In the genomic region with DNA sequence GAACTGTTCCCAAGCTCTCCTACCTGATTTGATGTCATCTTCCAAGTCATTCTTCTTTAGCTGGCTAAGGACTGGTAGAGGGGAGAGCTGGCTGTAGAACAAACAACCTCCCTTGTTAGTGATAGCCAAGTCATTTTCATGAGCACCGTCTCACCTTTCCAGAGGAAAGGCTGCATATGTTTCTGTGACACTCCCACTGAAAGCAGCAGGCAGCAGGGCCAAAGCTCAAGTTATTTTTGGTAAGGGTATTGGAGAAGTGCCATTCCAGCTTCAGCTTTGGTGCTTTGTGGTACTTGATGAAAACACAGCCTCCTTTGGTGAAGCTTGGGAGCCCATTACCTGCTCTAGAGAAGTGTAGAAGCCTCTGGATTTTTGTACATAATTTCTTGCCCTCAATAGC, we compare ENCODE assay signal across 28 cellular contexts. TPM values are rescaled to one million over a fixed set of nuclear protein-coding genes. Genes with fewer than 3 reads are reported as not detected.
"Had no signal": no experiment of that assay in that cellular context is flagged by ENCODE, and none has a peak within 500 bp of the region (broad histone marks: within the 10 kb centered on the region; RNA-seq: fewer than 3 reads in every experiment).

No MANE protein-coding gene starts in this region.

- DNase-seq: activated CD4-positive, alpha-beta T cell treated with anti-CD3 and anti-CD28 coated beads for 36 hours; activated CD4-positive, alpha-beta T cell treated with anti-CD3 and anti-CD28 coated beads, Interleukin-2, amount 50 U/mL, for 48 hours; activated CD4-positive, CD25-positive, alpha-beta regulatory T cell; activated CD8-positive, alpha-beta memory T cell treated with anti-CD3 and anti-CD28 coated beads for 24 hours; activated effector memory CD4-positive, alpha-beta T cell treated with Interleukin-2 at 50 U/mL for 16 hours; activated naive CD4-positive, alpha-beta T cell treated with Interleukin-2 at 50 U/mL for 16 hours; anterior cingulate cortex; foreskin fibroblast; head of caudate nucleus; naive thymus-derived CD4-positive, alpha-beta T cell; nucleus accumbens; pancreas; right lobe of liver; stimulated activated CD4-positive, alpha-beta T cell treated with anti-CD3 and anti-CD28 coated beads, Interleukin-4, amount 100 ng/mL, for 24 hours; substantia nigra; uterus had no signal

- H3K9me3 Mint-ChIP-seq: dendritic cell treated with granulocyte-macrophage colony-stimulating factor and Interleukin-4, amounts not matched to agents 40 ng/mL and 50 ng/mL, for 4 days; endodermal cell; mesothelial cell of epicardium; type B pancreatic cell had no signal

- H3K4me3 ChIP-seq: lung, pancreas, right lobe of liver, skin epidermis, uterus had no signal

- H3K27ac Mint-ChIP-seq: activated CD4-positive, alpha-beta T cell treated with anti-CD3 and anti-CD28 coated beads for 36 hours; activated naive CD8-positive, alpha-beta T cell; dendritic cell treated with granulocyte-macrophage colony-stimulating factor and Interleukin-4, amounts not matched to agents 40 ng/mL and 50 ng/mL, for 4 days; endodermal cell; naive thymus-derived CD4-positive, alpha-beta T cell; stimulated activated effector memory CD8-positive, alpha-beta T cell treated with anti-CD3 and anti-CD28 coated beads, Interleukin-12 subunit alpha, Interleukin-12 subunit beta, amount 100 ng/mL, for 72 hours; stimulated activated naive CD8-positive, alpha-beta T cell treated with anti-CD3 and anti-CD28 coated beads, Interleukin-15, Interleukin-2, amounts not matched to agents 100 ng/mL and 50 ng/mL, for 24 hours; type B pancreatic cell had no signal

- H3K27ac ChIP-seq: pancreas, right lobe of liver, skin epidermis, uterus had no signal

- H3K4me1 ChIP-seq: pancreas, right lobe of liver, uterus had no signal

- H3K4me1 Mint-ChIP-seq: activated CD4-positive, alpha-beta T cell treated with anti-CD3 and anti-CD28 coated beads for 36 hours; stimulated activated effector memory CD8-positive, alpha-beta T cell treated with anti-CD3 and anti-CD28 coated beads, Interleukin-12 subunit alpha, Interleukin-12 subunit beta, amount 100 ng/mL, for 72 hours had no signal

- H3K36me3 ChIP-seq: pancreas, right lobe of liver, uterus had no signal

- ATAC-seq: activated CD4-positive, alpha-beta T cell treated with anti-CD3 and anti-CD28 coated beads for 36 hours; esophagus mucosa; left lobe of liver; naive thymus-derived CD4-positive, alpha-beta T cell; pancreas; right lobe of liver; stimulated activated effector memory CD8-positive, alpha-beta T cell treated with anti-CD3 and anti-CD28 coated beads, Interleukin-12 subunit alpha, Interleukin-12 subunit beta, amount 100 ng/mL, for 72 hours had no signal

- H3K9me3 ChIP-seq: pancreas, right lobe of liver, uterus had no signal

- H3K27me3 ChIP-seq: pancreas, right lobe of liver, uterus had no signal

- H3K36me3 Mint-ChIP-seq: activated naive CD8-positive, alpha-beta T cell; mesothelial cell of epicardium; stimulated activated effector memory CD8-positive, alpha-beta T cell treated with anti-CD3 and anti-CD28 coated beads, Interleukin-12 subunit alpha, Interleukin-12 subunit beta, amount 100 ng/mL, for 72 hours; type B pancreatic cell had no signal

- H3K4me3 Mint-ChIP-seq: activated CD4-positive, alpha-beta T cell treated with anti-CD3 and anti-CD28 coated beads for 36 hours; activated naive CD8-positive, alpha-beta T cell; dendritic cell treated with granulocyte-macrophage colony-stimulating factor and Interleukin-4, amounts not matched to agents 40 ng/mL and 50 ng/mL, for 4 days; endodermal cell; mesothelial cell of epicardium; naive thymus-derived CD4-positive, alpha-beta T cell; stimulated activated effector memory CD8-positive, alpha-beta T cell treated with anti-CD3 and anti-CD28 coated beads, Interleukin-12 subunit alpha, Interleukin-12 subunit beta, amount 100 ng/mL, for 72 hours; stimulated activated naive CD8-positive, alpha-beta T cell treated with anti-CD3 and anti-CD28 coated beads, Interleukin-15, Interleukin-2, amounts not matched to agents 100 ng/mL and 50 ng/mL, for 24 hours; type B pancreatic cell had no signal

RNA-seq across cellular contexts. Expression of a gene that starts 5.4 kb away (rescaled TPM):
- total RNA-seq: bronchial epithelial cell, left lobe of liver had no signal
- polyA plus RNA-seq: naive thymus-derived CD4-positive, alpha-beta T cell had no signal
